Comparison of ENCODE assay signal across 13 cellular contexts in the genomic region with DNA sequence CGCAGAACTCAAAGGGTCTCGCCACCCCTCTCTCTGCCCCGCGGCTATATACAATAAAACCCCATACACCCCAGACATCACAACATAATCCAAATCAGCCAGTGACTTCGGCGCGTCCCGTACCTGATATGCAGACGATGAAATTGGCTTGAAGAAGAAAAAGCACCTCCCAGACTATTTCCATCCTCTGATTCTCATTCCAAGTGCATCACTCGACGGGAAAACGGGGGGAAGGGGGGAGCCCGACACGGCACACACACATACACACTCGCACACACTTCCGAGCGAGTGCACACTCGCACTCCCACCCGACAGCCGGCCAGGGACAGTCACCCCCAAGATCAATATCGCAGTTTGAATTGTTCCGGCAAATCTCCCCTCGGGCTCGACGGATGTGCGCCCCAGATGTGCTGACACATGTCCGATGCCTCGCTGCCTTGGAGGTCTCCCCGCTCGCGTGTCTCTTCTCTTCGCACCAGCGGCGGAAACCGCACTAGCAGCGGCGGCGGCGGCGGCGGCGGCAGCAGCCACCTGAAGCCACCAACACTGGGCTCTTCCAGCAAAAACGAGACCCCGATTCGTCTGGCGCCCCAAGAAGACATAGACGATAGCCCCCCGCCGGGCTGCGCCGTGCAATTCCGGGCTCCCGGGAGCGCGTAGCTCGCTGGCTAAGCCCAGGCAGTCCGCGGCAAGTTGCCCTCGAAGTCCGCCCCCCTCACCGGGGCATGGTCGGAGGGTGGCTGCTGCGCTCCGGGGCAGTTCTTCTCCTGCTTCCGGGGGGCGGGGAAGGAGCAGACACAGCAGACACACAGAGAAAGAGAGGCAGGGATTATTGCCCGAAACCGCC. TPM values are rescaled to one million over a fixed set of nuclear protein-coding genes. Genes with fewer than 3 reads are reported as not detected.
DNase-seq lines count a peak whose midpoint lies in the region; ATAC-seq, FAIRE-seq and TF ChIP-seq lines count a peak whose summit lies in the region.
"Had no signal": no experiment of that assay in that cellular context is flagged by ENCODE, and none has a peak within 500 bp of the region (broad histone marks: within the 10 kb centered on the region; RNA-seq: fewer than 3 reads in every experiment).

No MANE protein-coding gene starts in this region.

- intact Hi-C loops in activated CD4-positive, alpha-beta T cell treated with anti-CD3 and anti-CD28 coated beads for 36 hours (cut with DNase I, micrococcal nuclease), result no loop called here

- peaks cover 52% of the 10 kb centered on the region for H3K27me3 Mint-ChIP-seq in activated CD4-positive, alpha-beta T cell treated with anti-CD3 and anti-CD28 coated beads for 36 hours

- no peak overlapping the region for H3K27ac Mint-ChIP-seq in activated CD4-positive, alpha-beta T cell treated with anti-CD3 and anti-CD28 coated beads for 36 hours

- no peaks in the 10 kb centered on the region for H3K9me3 ChIP-seq in small intestine (ENCODE audit: control insufficient read depth, low read depth)
- H3K9me3 ChIP-seq: thoracic aorta had no signal

- ATAC-seq in activated CD4-positive, alpha-beta T cell treated with anti-CD3 and anti-CD28 coated beads for 36 hours, result no peak
- ATAC-seq: HCT116 had no signal

- peaks cover 2% of the 10 kb centered on the region for H3K4me1 Mint-ChIP-seq in activated CD4-positive, alpha-beta T cell treated with anti-CD3 and anti-CD28 coated beads for 36 hours

- no peaks in the 10 kb centered on the region for H3K36me3 ChIP-seq in small intestine (ENCODE audit: control insufficient read depth in 2 of 2, insufficient read depth in 2 of 2, low read length in 2 of 2)
- H3K36me3 ChIP-seq: thoracic aorta had no signal

- 4 to 15% (median 9%) methylated on average over 62 to 68 of the region's 68 CpGs for WGBS in small intestine, 3 donors

- H3K4me3 Mint-ChIP-seq in activated CD4-positive, alpha-beta T cell treated with anti-CD3 and anti-CD28 coated beads for 36 hours, result no peak overlapping the region

- CTCF ChIA-PET in activated CD4-positive, alpha-beta T cell treated with anti-CD3 and anti-CD28 coated beads for 36 hours (lab: Charles Lee), result no interaction called here

- peaks cover 12 to 26% of the 10 kb centered on the region in 2 donors for H3K27me3 ChIP-seq in small intestine (ENCODE audit: control insufficient read depth in 2 of 2, insufficient read depth in 2 of 2, low read length in 2 of 2)

- no peaks in the 10 kb centered on the region for H3K36me3 Mint-ChIP-seq in activated CD4-positive, alpha-beta T cell treated with anti-CD3 and anti-CD28 coated beads for 36 hours (ENCODE audit: low read depth)

- POLR2A ChIA-PET in activated CD4-positive, alpha-beta T cell treated with anti-CD3 and anti-CD28 coated beads for 36 hours (lab: Charles Lee), result no interaction called here

- FAIRE-seq in small intestine (lab: Jason Lieb, UNC), result no peak

- peak; percentile 16 for DNase-seq in activated CD4-positive, alpha-beta T cell treated with anti-CD3 and anti-CD28 coated beads for 36 hours
- no peak for DNase-seq in activated CD4-positive, alpha-beta T cell treated with anti-CD3 and anti-CD28 coated beads, Interleukin-2, amount 50 U/mL, for 1 hour
- DNase-seq in small intestine (peak; percentile 6), HPDE6-E6E7 (ENCODE audit: extremely low spot score) (no peak), GDM1 (lab: John Stamatoyannopoulos, UW) (no peak), LoVo (ENCODE audit: low spot score) (no peak)
- DNase-seq: activated naive CD4-positive, alpha-beta T cell treated with anti-CD3 and anti-CD28 coated beads, Interleukin-2, amount 50 U/mL, for 16 hours; effector CD4-positive, alpha-beta T cell; PC-9 had no signal

- H3K9me3 Mint-ChIP-seq in activated CD4-positive, alpha-beta T cell treated with anti-CD3 and anti-CD28 coated beads for 36 hours (ENCODE audit: low read depth), result peaks cover 2% of the 10 kb centered on the region

- H3K4me3 ChIP-seq in iPS-11a (ENCODE audit: low read depth, low read length), result peak overlapping the region; percentile 58
- H3K4me3 ChIP-seq in small intestine (ENCODE audit: low read depth in 1 of 2, low read length in 2 of 2), result peak overlapping the region in 1 of 2 donors; percentile 24
- H3K4me3 ChIP-seq: PC-9, thoracic aorta had no signal

- no peak for TF ChIP-seq CTCF in VCaP (conservative IDR thresholded peaks at IDR 0.05)

- no peaks in the 10 kb centered on the region for H3K4me1 ChIP-seq in small intestine (ENCODE audit: control insufficient read depth in 2 of 2, insufficient read depth in 1 of 2, low read depth in 1 of 2, low read length in 1 of 2)

- peak overlapping the region; percentile 53; the same call in 1 of the 2 replicates for H3K27ac ChIP-seq in VCaP
- H3K27ac ChIP-seq in small intestine (ENCODE audit: low read depth in 1 of 2, low read length in 1 of 2), result no peak overlapping the region
- H3K27ac ChIP-seq: PC-9, thoracic aorta had no signal

RNA-seq across cellular contexts. Expression of gene CA10, which starts 0.7 kb away (rescaled TPM):
- total RNA-seq in activated CD4-positive, alpha-beta T cell treated with anti-CD3 and anti-CD28 coated beads for 36 hours, result not detected
- under 1 TPM in 1 of 3 donors, not detected in 2; 0.31 TPM for polyA plus RNA-seq in small intestine
- total RNA-seq: PC-9, thoracic aorta had no signal

Comparison
In these comparisons a context has a peak if more than half of its experiments do, and no peak if none do; other contexts are left out.
1. DNase-seq: peak in activated CD4-positive, alpha-beta T cell treated with anti-CD3 and anti-CD28 coated beads for 36 hours (single experiment) and small intestine (single experiment); none in activated CD4-positive, alpha-beta T cell treated with anti-CD3 and anti-CD28 coated beads, Interleukin-2, amount 50 U/mL, for 1 hour (single experiment), HPDE6-E6E7 (single experiment), GDM1 (single experiment) and LoVo (single experiment).